7 cellular contexts compared by ENCODE assay signal in the genomic region with DNA sequence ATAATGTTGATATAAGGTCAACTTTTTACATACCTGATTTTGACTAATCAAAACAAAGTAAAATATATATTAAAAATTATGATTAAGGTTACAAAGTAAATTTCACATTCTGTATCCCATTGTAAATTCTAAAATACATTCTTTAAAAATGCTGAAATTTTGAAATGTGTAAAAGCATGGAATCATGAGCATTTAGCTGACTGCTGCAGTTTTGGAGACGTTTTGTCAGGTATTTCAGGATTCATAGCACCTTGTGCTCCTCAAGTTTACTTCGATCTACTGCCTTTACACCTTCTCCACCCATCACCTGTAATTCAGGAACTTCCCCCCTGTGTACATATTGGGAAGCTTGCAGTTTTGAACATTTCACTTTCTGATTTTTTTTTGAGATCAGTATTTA.
"Had no signal": no experiment of that assay in that cellular context is flagged by ENCODE, and none has a peak within 500 bp of the region (broad histone marks: within the 10 kb centered on the region; RNA-seq: fewer than 3 reads in every experiment).

No MANE protein-coding gene starts in this region.

- H3K4me3 ChIP-seq: GM12878 had no signal

- ATAC-seq: GM12878 had no signal

- FAIRE-seq: GM12878, GM12891, GM12892, GM18507, GM19239 had no signal

- DNase-seq: GDM1, GF-D8 had no signal
